Comparison of ENCODE assay signal across 21 cellular contexts in genomic region chr22:19630614-19631013, GRCh38.
"Had no signal": no experiment of that assay in that cellular context is flagged by ENCODE, and none has a peak within 500 bp of the region (broad histone marks: within the 10 kb centered on the region; RNA-seq: fewer than 3 reads in every experiment).

No MANE protein-coding gene starts in this region.

- H3K27ac Mint-ChIP-seq: activated CD4-positive, alpha-beta memory T cell treated with anti-CD3 and anti-CD28 coated beads for 36 hours; activated CD4-positive, alpha-beta T cell treated with anti-CD3 and anti-CD28 coated beads for 36 hours; activated CD4-positive, alpha-beta T cell treated with anti-CD3 and anti-CD28 coated beads, Interleukin-2, amount 10 ng/mL, durations not matched to agents 24 days and 14 days; activated CD8-positive, alpha-beta T cell treated with anti-CD3 and anti-CD28 coated beads, Interleukin-2, amount 10 ng/mL, durations not matched to agents 7 days and 5 days; activated naive CD8-positive, alpha-beta T cell; activated T-helper 17 cell treated with anti-CD3 and anti-CD28 coated beads, Interleukin-2, amount 50 U/mL, for 72 hours; dendritic cell treated with granulocyte-macrophage colony-stimulating factor and Interleukin-4, amounts not matched to agents 40 ng/mL and 50 ng/mL, for 4 days; T-cell; T-helper 1 cell treated with Interleukin-12 subunit alpha and Interleukin-12 subunit beta and Interleukin-4 antibody, amounts not matched to agents 30 μg/mL and 1 μg/mL, for 36 hours; WTC11 had no signal

- H3K9me3 ChIP-seq: esophagus muscularis mucosa, gastrocnemius medialis, heart right ventricle had no signal

- H3K36me3 ChIP-seq: brain microvascular endothelial cell, esophagus muscularis mucosa, gastrocnemius medialis, heart right ventricle had no signal

- H3K4me3 Mint-ChIP-seq: activated CD4-positive, alpha-beta memory T cell treated with anti-CD3 and anti-CD28 coated beads for 36 hours; activated CD4-positive, alpha-beta T cell treated with anti-CD3 and anti-CD28 coated beads for 36 hours; activated CD4-positive, alpha-beta T cell treated with anti-CD3 and anti-CD28 coated beads, Interleukin-2, amount 10 ng/mL, durations not matched to agents 24 days and 14 days; activated CD8-positive, alpha-beta T cell treated with anti-CD3 and anti-CD28 coated beads, Interleukin-2, amount 10 ng/mL, durations not matched to agents 7 days and 5 days; activated naive CD8-positive, alpha-beta T cell; activated T-cell treated with anti-CD3 and anti-CD28 coated beads, Interleukin-2, amount 50 U/mL, for 4 hours; activated T-helper 17 cell treated with anti-CD3 and anti-CD28 coated beads, Interleukin-2, amount 50 U/mL, for 72 hours; central memory CD8-positive, alpha-beta T cell; dendritic cell treated with granulocyte-macrophage colony-stimulating factor and Interleukin-4, amounts not matched to agents 40 ng/mL and 50 ng/mL, for 4 days; T-cell; T-helper 1 cell treated with Interleukin-12 subunit alpha and Interleukin-12 subunit beta and Interleukin-4 antibody, amounts not matched to agents 30 μg/mL and 1 μg/mL, for 36 hours; WTC11 had no signal

- H3K36me3 Mint-ChIP-seq: activated CD4-positive, alpha-beta memory T cell treated with anti-CD3 and anti-CD28 coated beads for 36 hours; activated naive CD8-positive, alpha-beta T cell; T-cell; WTC11 had no signal

- H3K27me3 ChIP-seq: foreskin keratinocyte, gastrocnemius medialis had no signal

- H3K27ac ChIP-seq: brain microvascular endothelial cell, coronary artery, esophagus muscularis mucosa, foreskin keratinocyte, gastrocnemius medialis, heart right ventricle had no signal

- H3K9me3 Mint-ChIP-seq: activated CD4-positive, alpha-beta memory T cell treated with anti-CD3 and anti-CD28 coated beads for 36 hours; activated CD4-positive, alpha-beta T cell treated with anti-CD3 and anti-CD28 coated beads, Interleukin-2, amount 10 ng/mL, durations not matched to agents 24 days and 14 days; activated T-cell treated with anti-CD3 and anti-CD28 coated beads, Interleukin-2, amount 50 U/mL, for 4 hours; activated T-helper 17 cell treated with anti-CD3 and anti-CD28 coated beads, Interleukin-2, amount 50 U/mL, for 72 hours; central memory CD8-positive, alpha-beta T cell; dendritic cell treated with granulocyte-macrophage colony-stimulating factor and Interleukin-4, amounts not matched to agents 40 ng/mL and 50 ng/mL, for 4 days; T-cell; T-helper 1 cell treated with Interleukin-12 subunit alpha and Interleukin-12 subunit beta and Interleukin-4 antibody, amounts not matched to agents 30 μg/mL and 1 μg/mL, for 36 hours; WTC11 had no signal

- FAIRE-seq: astrocyte, bronchial epithelial cell had no signal

- H3K27me3 Mint-ChIP-seq: activated CD4-positive, alpha-beta T cell treated with anti-CD3 and anti-CD28 coated beads for 36 hours; activated naive CD8-positive, alpha-beta T cell; activated T-helper 17 cell treated with anti-CD3 and anti-CD28 coated beads, Interleukin-2, amount 50 U/mL, for 72 hours had no signal

- H3K4me3 ChIP-seq: coronary artery, dorsolateral prefrontal cortex, esophagus muscularis mucosa, gastrocnemius medialis, heart right ventricle had no signal

- H3K4me1 ChIP-seq: esophagus muscularis mucosa, gastrocnemius medialis had no signal
